ENCODE assay signal across 4 cellular contexts in the genomic region with DNA sequence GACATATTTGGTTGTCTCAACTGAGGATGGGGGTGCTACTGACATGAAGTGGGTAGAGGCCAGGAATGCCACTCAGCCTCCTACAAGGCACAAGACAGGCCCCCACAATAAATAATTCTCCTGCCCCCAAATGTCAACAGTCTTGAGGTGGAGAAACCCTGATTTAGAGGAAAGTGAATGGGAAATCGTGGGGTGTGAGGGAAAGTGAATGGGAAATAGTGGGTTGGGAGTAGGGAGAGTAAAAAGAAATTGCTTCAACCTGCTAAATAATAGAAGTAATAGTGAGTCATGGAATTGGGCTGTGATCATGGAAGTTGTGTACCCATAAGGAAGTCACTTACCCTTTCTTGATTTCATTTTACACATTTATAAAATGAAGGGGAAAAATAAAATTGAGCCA. TPM values are rescaled to one million over a fixed set of nuclear protein-coding genes. Genes with fewer than 3 reads are reported as not detected.
"Had no signal": no experiment of that assay in that cellular context is flagged by ENCODE, and none has a peak within 500 bp of the region (broad histone marks: within the 10 kb centered on the region; RNA-seq: fewer than 3 reads in every experiment).

No MANE protein-coding gene starts in this region.

- ATAC-seq: GM12878 had no signal

- DNase-seq: GDM1, GF-D8 had no signal

- H3K4me3 ChIP-seq: GM12878 had no signal

RNA-seq across cellular contexts. Expression of gene TMEM233, which starts 16.7 kb away (rescaled TPM):
- total RNA-seq: G401, GM12878 had no signal
- polyA plus RNA-seq: GM12878 had no signal
